8 cellular contexts compared by ENCODE assay signal in genomic region chr10:103916254-103916653, GRCh38. TPM values are rescaled to one million over a fixed set of nuclear protein-coding genes. Genes with fewer than 3 reads are reported as not detected.
DNase-seq lines count a peak whose midpoint lies in the region; ATAC-seq and TF ChIP-seq lines count a peak whose summit lies in the region.

No MANE protein-coding gene starts in this region.

- H3K4me1 Mint-ChIP-seq in activated naive CD8-positive, alpha-beta T cell treated with anti-CD3 and anti-CD28 coated beads for 36 hours, result peaks cover 47% of the 10 kb centered on the region

- no peaks in the 10 kb centered on the region for H3K27me3 ChIP-seq in SK-N-SH (ENCODE audit: insufficient read depth)
- H3K27me3 ChIP-seq in iPS-20b (ENCODE audit: insufficient read depth, low read length), result no peaks in the 10 kb centered on the region
- H3K27me3 ChIP-seq in stomach, result no peaks in the 10 kb centered on the region
- no peaks in the 10 kb centered on the region for H3K27me3 ChIP-seq in H7 (ENCODE audit: control insufficient read depth, insufficient read depth, low read length)

- H3K9me3 ChIP-seq in SK-N-SH (no peaks in the 10 kb centered on the region), iPS-20b (ENCODE audit: insufficient read depth, low read depth, low read length) (peaks cover 12% of the 10 kb centered on the region), stomach (no peaks in the 10 kb centered on the region)

- H3K36me3 Mint-ChIP-seq in activated naive CD8-positive, alpha-beta T cell treated with anti-CD3 and anti-CD28 coated beads for 36 hours, result peaks cover 35% of the 10 kb centered on the region

- DNase-seq in SK-N-SH, result no peak
- no peak for DNase-seq in activated naive CD8-positive, alpha-beta T cell treated with anti-CD3 and anti-CD28 coated beads for 36 hours
- no peak for DNase-seq in stomach
- DNase-seq in DMS53 treated with DMSO at 0.1 percent for 48 hours (lab: John Stamatoyannopoulos, UW; ENCODE audit: unreplicated experiment), result no peak
- no peak for DNase-seq in NCI-H446 treated with DMSO at 0.1 percent for 48 hours (lab: John Stamatoyannopoulos, UW)
- DNase-seq in H7, result no peak

- no peak for TF ChIP-seq CTCF in SK-N-SH (IDR thresholded peaks at IDR 0.05)
- TF ChIP-seq CTCF in stomach (IDR thresholded peaks at IDR 0.05), result no peak

- H3K4me1 ChIP-seq in SK-N-SH (ENCODE audit: control insufficient read depth in 1 of 2, insufficient read depth in 2 of 2, low read depth in 1 of 2, low read length in 1 of 2) (peaks cover 3 to 17% of the 10 kb centered on the region in 2 experiments; a peak in 2 of 4 replicates), iPS-20b (ENCODE audit: insufficient read depth, low read length) (peaks cover 12% of the 10 kb centered on the region; the same call in 1 of the 2 replicates), stomach (peaks cover 14 to 46% (median 36%) of the 10 kb centered on the region in 4 donors)

- H3K4me3 ChIP-seq in SK-N-SH (ENCODE audit: low read depth in 2 of 2, low read length in 1 of 2) (peak overlapping the region; percentile 26 to 97; a peak in 3 of 4 replicates), iPS-20b (ENCODE audit: low read length) (peak overlapping the region; percentile 92; the same call in 1 of the 2 replicates), stomach (peak overlapping the region in 3 of 4 donors; percentile 52 to 65 (median 54)), H7 (ENCODE audit: insufficient read depth, low read depth, low read length) (no peak overlapping the region)

- CTCF ChIA-PET in SK-N-SH (lab: Yijun Ruan, JAX), result interaction anchor here (1.0 to 1.4 kb wide), 4 partner anchors 28 to 204 kb away, joined by 3 to 5 read pairs (median 4); no protein-coding TSS in a partner anchor

- POLR2A ChIA-PET in SK-N-SH (lab: Yijun Ruan, JAX), result interaction anchor here (1.5 kb wide), 1 partner anchor 8 kb away, joined by 5 read pairs; no protein-coding TSS in a partner anchor

- H3K9me3 Mint-ChIP-seq in activated naive CD8-positive, alpha-beta T cell treated with anti-CD3 and anti-CD28 coated beads for 36 hours, result peaks cover 11% of the 10 kb centered on the region

- no peaks in the 10 kb centered on the region for H4K20me1 ChIP-seq in SK-N-SH (ENCODE audit: insufficient read depth)

- intact Hi-C loops in stomach (cut with DNase I; ENCODE audit: low total_unique reads), result no loop called here

- no peaks in the 10 kb centered on the region for H3K27me3 Mint-ChIP-seq in activated naive CD8-positive, alpha-beta T cell treated with anti-CD3 and anti-CD28 coated beads for 36 hours

- no peak for TF ChIP-seq RAD21 in SK-N-SH (IDR thresholded peaks at IDR 0.05; ENCODE audit: low read length)

- peak overlapping the region; percentile 94 for H3K27ac Mint-ChIP-seq in activated naive CD8-positive, alpha-beta T cell treated with anti-CD3 and anti-CD28 coated beads for 36 hours

- peaks cover 11% of the 10 kb centered on the region for H3F3A ChIP-seq in SK-N-SH (replicated peaks; ENCODE audit: insufficient read depth)

- peaks cover 7 to 9% of the 10 kb centered on the region in 2 experiments for H3K36me3 ChIP-seq in SK-N-SH (replicated peaks in 1 of 2; ENCODE audit: control insufficient read depth in 1 of 2, insufficient read depth in 2 of 2, low read length in 1 of 2)
- H3K36me3 ChIP-seq in iPS-20b (ENCODE audit: insufficient read depth, low read depth, low read length), result peaks cover 10% of the 10 kb centered on the region; the same call in 1 of the 2 replicates
- H3K36me3 ChIP-seq in stomach, result peaks cover 0 to 7% (median 3%) of the 10 kb centered on the region in 4 donors
- no peaks in the 10 kb centered on the region for H3K36me3 ChIP-seq in H7 (replicated peaks; ENCODE audit: control insufficient read depth, insufficient read depth, low read length)

- ATAC-seq in SK-N-SH treated with all-trans-retinoic acid at 6 μM for 48 hours, result no peak

- H3K27ac ChIP-seq in SK-N-SH (ENCODE audit: low read depth in 2 of 2, low read length in 1 of 2), result peak overlapping the region in 1 of 2 experiments; percentile 96; a peak in 2 of 4 replicates
- no peak overlapping the region for H3K27ac ChIP-seq in iPS-20b (ENCODE audit: low read length)
- H3K27ac ChIP-seq in stomach, result peak overlapping the region in 4 of 5 donors; percentile 92 to 98 (median 96)

- no peaks in the 10 kb centered on the region for H3K9me2 ChIP-seq in SK-N-SH

- peak overlapping the region; percentile 94 for H3K4me3 Mint-ChIP-seq in activated naive CD8-positive, alpha-beta T cell treated with anti-CD3 and anti-CD28 coated beads for 36 hours

- TF ChIP-seq EP300 in SK-N-SH (IDR thresholded peaks at IDR 0.05; ENCODE audit: borderline replicate concordance in 1 of 2, low read depth in 1 of 2, low read length in 1 of 2) (no peak), stomach (IDR thresholded peaks at IDR 0.05) (no peak)

- 32% methylated on average over 1 of the region's 1 CpG for WGBS in SK-N-SH (ENCODE audit: low lambda C conversion rate)
- 6 to 34% (median 20%) methylated on average over 1 of the region's 1 CpG for WGBS in stomach, 5 donors

- TF ChIP-seq POLR2A in stomach (IDR thresholded peaks at IDR 0.05), result no peak

- peaks cover 42% of the 10 kb centered on the region for H3K79me2 ChIP-seq in SK-N-SH (ENCODE audit: insufficient read depth)

- peak overlapping the region; percentile 99 for H3K4me2 ChIP-seq in SK-N-SH

- H2AFZ ChIP-seq in SK-N-SH (ENCODE audit: low read depth), result peak overlapping the region; percentile 98

- H3K9ac ChIP-seq in SK-N-SH (peak overlapping the region; percentile 89; the same call in 1 of the 2 replicates), iPS-20b (ENCODE audit: low read depth, low read length) (no peak overlapping the region)

TF ChIP-seq in SK-N-SH, 30 proteins besides CTCF, POLR2A, EP300 and RAD21 (continues in another document):
- TF ChIP-seq, protein P1, sequence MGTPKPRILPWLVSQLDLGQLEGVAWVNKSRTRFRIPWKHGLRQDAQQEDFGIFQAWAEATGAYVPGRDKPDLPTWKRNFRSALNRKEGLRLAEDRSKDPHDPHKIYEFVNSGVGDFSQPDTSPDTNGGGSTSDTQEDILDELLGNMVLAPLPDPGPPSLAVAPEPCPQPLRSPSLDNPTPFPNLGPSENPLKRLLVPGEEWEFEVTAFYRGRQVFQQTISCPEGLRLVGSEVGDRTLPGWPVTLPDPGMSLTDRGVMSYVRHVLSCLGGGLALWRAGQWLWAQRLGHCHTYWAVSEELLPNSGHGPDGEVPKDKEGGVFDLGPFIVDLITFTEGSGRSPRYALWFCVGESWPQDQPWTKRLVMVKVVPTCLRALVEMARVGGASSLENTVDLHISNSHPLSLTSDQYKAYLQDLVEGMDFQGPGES (IDR thresholded peaks at IDR 0.05; ENCODE audit: low read depth, low read length), result no peak
- TF ChIP-seq TCF12 (IDR thresholded peaks at IDR 0.05), result 0 out of 2 replicates have a peak, but pooled peaks have one; percentile 8
- TF ChIP-seq NFIC (IDR thresholded peaks at IDR 0.05; ENCODE audit: borderline replicate concordance), result no peak
- TF ChIP-seq, protein P2, sequence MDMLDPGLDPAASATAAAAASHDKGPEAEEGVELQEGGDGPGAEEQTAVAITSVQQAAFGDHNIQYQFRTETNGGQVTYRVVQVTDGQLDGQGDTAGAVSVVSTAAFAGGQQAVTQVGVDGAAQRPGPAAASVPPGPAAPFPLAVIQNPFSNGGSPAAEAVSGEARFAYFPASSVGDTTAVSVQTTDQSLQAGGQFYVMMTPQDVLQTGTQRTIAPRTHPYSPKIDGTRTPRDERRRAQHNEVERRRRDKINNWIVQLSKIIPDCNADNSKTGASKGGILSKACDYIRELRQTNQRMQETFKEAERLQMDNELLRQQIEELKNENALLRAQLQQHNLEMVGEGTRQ (IDR thresholded peaks at IDR 0.05; ENCODE audit: borderline replicate concordance, low read depth, low read length), result no peak

TF ChIP-seq in SK-N-SH treated with all-trans-retinoic acid at 6 μM for 48 hours, 23 proteins besides CTCF, POLR2A, EP300 and RAD21:
- TF ChIP-seq SNAI2 (CRISPR knock-in tag; IDR thresholded peaks at IDR 0.05) (no peak), PPARA (CRISPR knock-in tag; IDR thresholded peaks at IDR 0.05; ENCODE audit: borderline replicate concordance) (no peak), ZFP30 (CRISPR knock-in tag; IDR thresholded peaks at IDR 0.05) (no peak)
- TF ChIP-seq, protein P3, sequence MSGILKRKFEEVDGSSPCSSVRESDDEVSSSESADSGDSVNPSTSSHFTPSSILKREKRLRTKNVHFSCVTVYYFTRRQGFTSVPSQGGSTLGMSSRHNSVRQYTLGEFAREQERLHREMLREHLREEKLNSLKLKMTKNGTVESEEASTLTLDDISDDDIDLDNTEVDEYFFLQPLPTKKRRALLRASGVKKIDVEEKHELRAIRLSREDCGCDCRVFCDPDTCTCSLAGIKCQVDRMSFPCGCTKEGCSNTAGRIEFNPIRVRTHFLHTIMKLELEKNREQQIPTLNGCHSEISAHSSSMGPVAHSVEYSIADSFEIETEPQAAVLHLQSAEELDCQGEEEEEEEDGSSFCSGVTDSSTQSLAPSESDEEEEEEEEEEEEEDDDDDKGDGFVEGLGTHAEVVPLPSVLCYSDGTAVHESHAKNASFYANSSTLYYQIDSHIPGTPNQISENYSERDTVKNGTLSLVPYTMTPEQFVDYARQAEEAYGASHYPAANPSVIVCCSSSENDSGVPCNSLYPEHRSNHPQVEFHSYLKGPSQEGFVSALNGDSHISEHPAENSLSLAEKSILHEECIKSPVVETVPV (CRISPR knock-in tag; IDR thresholded peaks at IDR 0.05), result no peak

RNA-seq across cellular contexts. Expression of gene STN1, which starts 1.7 kb away (rescaled TPM):
- 22.1 and 24.7 TPM in 2 replicates for polyA plus RNA-seq in SK-N-SH (2012; rRNA removed)
- polyA plus RNA-seq in SK-N-SH (2012; cell fraction: cytosol; rRNA removed), result 28.2 and 28.6 TPM in 2 replicates
- polyA plus RNA-seq in SK-N-SH (2012; cell fraction: nucleus; rRNA removed), result 11.1 and 13.0 TPM in 2 replicates
- 10 to 100 TPM; 25.4 to 25.5 TPM for total RNA-seq in activated naive CD8-positive, alpha-beta T cell treated with anti-CD3 and anti-CD28 coated beads for 36 hours
- total RNA-seq in stomach, result 10 to 100 TPM in 2 of 5 donors, 1 to 10 TPM in 2, under 1 TPM in 1; 0.45 to 27.0 (median 7.6) TPM
- 10 to 100 TPM; 18.9 to 41.1 (median 24.0) TPM for polyA plus RNA-seq in stomach
- total RNA-seq in H7 (2014; rRNA removed; shearing (Covaris generic)), result 24.0 and 42.9 TPM in 2 replicates

RNA-seq across cellular contexts. Expression of gene SLK, which starts 50.7 kb away (rescaled TPM):
- 3.4 and 4.0 TPM in 2 replicates for polyA plus RNA-seq in SK-N-SH (2012; rRNA removed)
- 5.2 and 7.9 TPM in 2 replicates for polyA plus RNA-seq in SK-N-SH (2012; cell fraction: cytosol; rRNA removed)
- 2.0 and 4.9 TPM in 2 replicates for polyA plus RNA-seq in SK-N-SH (2012; cell fraction: nucleus; rRNA removed)
- 10 to 100 TPM; 20.4 to 22.6 TPM for total RNA-seq in activated naive CD8-positive, alpha-beta T cell treated with anti-CD3 and anti-CD28 coated beads for 36 hours
- total RNA-seq in stomach, result 10 to 100 TPM; 46.9 to 94.5 (median 61.3) TPM
- 10 to 100 TPM; 10.1 to 17.3 (median 11.4) TPM for polyA plus RNA-seq in stomach
- total RNA-seq in H7 (2014; rRNA removed; shearing (Covaris generic)), result 15.6 and 29.7 TPM in 2 replicates
